20 cellular contexts compared by ENCODE assay signal in the genomic region with DNA sequence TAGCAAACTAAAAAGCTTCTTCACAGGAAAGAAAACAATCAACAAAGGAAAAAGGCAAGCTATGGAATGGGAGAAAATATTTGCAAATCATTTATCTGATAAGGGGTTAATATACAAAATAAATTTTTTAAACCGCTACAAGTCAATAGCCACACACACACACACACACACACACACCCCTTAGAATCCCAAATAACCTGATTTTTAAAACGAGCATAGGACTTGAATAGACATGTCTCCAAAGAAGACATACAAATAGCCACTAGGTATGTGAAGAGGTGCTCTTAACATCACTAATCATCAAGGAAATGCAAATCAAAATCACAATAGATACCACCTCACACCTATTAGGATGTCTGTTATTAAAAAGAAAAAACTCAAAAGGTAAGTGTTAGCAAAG.
"Had no signal": no experiment of that assay in that cellular context is flagged by ENCODE, and none has a peak within 500 bp of the region (broad histone marks: within the 10 kb centered on the region; RNA-seq: fewer than 3 reads in every experiment).

No MANE protein-coding gene starts in this region.

- H3K4me3 ChIP-seq: esophagus squamous epithelium, mucosa of descending colon, tibial nerve had no signal

- FAIRE-seq: bronchial epithelial cell, endometrium had no signal

- H3K27ac ChIP-seq: esophagus squamous epithelium, tibial nerve had no signal

- ATAC-seq: activated CD4-positive, CD25-positive, alpha-beta regulatory T cell treated with anti-CD3 and anti-CD28 coated beads, Interleukin-2, amount 50 U/mL, for 24 hours; left colon; mucosa of descending colon; natural killer cell; right cardiac atrium; stimulated activated memory B cell treated with anti-CD40 and anti-IgM and Interleukin-4, amounts not matched to agents 10 μg/mL and 1 μg/mL and 100 μg/mL, for 72 hours had no signal

- H3K4me1 ChIP-seq: esophagus squamous epithelium, tibial nerve had no signal

- DNase-seq: activated CD4-positive, alpha-beta T cell treated with anti-CD3 and anti-CD28 coated beads, Interleukin-2, amount 50 U/mL, for 4 hours; activated gamma-delta T cell; activated T-cell treated with anti-CD3 and anti-CD28 coated beads, Interleukin-2, amount 50 U/mL, for 24 hours; aorta; esophagus squamous epithelium; foreskin fibroblast; glutamatergic neuron; left colon; mucosa of descending colon; natural killer cell; occipital lobe; right cardiac atrium; stimulated activated CD4-positive, alpha-beta T cell treated with anti-CD3 and anti-CD28 coated beads, Interleukin-1b, Interleukin-23, amount 100 ng/mL, for 48 hours had no signal

- H3K4me1 Mint-ChIP-seq: natural killer cell had no signal

- H3K4me3 Mint-ChIP-seq: activated naive CD8-positive, alpha-beta T cell; activated T-cell treated with anti-CD3 and anti-CD28 coated beads, Interleukin-2, amount 50 U/mL, for 24 hours; natural killer cell; stimulated activated memory B cell treated with anti-CD40 and anti-IgM and Interleukin-4, amounts not matched to agents 10 μg/mL and 1 μg/mL and 100 μg/mL, for 72 hours had no signal

- H3K27ac Mint-ChIP-seq: activated naive CD8-positive, alpha-beta T cell; activated T-cell treated with anti-CD3 and anti-CD28 coated beads, Interleukin-2, amount 50 U/mL, for 24 hours; natural killer cell; progenitor cell of endocrine pancreas; stimulated activated memory B cell treated with anti-CD40 and anti-IgM and Interleukin-4, amounts not matched to agents 10 μg/mL and 1 μg/mL and 100 μg/mL, for 72 hours had no signal

- H3K9me3 ChIP-seq: mucosa of descending colon had no signal

- H3K36me3 ChIP-seq: esophagus squamous epithelium, tibial nerve had no signal
